ENCODE assay signal across 8 cellular contexts in the genomic region with DNA sequence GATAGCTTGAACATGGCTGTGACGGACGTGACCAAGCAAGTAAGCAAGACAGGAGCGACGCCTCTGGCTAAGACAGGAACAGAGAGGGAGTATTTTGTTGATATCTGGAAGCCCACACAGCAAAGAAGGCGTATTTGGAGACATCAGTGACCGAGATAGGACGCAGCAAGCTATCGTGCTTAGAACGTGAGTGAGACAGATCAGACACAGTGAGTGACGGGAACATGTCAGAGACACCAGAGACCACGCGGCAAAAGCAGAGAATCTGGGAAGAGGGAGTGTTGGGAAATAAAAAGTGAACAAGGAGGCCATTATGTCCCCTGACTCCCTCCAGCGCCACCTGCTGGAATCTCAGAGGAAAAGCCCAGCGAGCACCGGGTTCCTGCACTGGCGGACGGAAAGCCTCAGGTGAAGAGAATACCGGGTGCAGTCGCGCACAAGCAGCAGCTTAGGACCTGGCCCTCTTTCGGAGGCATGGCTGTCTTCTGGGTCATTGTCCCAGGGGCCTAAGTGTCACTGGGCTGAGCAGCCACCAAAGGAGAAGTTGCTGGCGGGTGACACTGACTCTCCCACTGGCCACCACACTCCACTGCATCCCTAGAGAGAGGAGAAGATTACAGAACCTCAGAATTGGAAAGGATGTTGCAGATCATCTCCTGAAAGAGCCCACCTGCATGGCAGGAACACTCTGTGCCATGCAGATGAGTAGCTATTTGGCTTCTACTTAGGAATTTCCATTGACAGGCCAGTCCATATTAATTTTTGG.
DNase-seq lines count a peak whose midpoint lies in the region; ATAC-seq lines count a peak whose summit lies in the region.

No MANE protein-coding gene starts in this region.

- no peak overlapping the region for H3K4me3 Mint-ChIP-seq in activated T-helper 1 cell treated with anti-CD3 and anti-CD28 coated beads, Interleukin-12 subunit alpha, Interleukin-12 subunit beta, Interleukin-2, Interleukin-4 antibody, amounts not matched to agents 30 ng/mL and 10 ng/mL and 1 ng/mL, durations not matched to agents 14 hours and 24 hours and 36 hours

- H3K27ac Mint-ChIP-seq in activated T-helper 1 cell treated with anti-CD3 and anti-CD28 coated beads, Interleukin-12 subunit alpha, Interleukin-12 subunit beta, Interleukin-2, Interleukin-4 antibody, amounts not matched to agents 30 ng/mL and 10 ng/mL and 1 ng/mL, durations not matched to agents 14 hours and 24 hours and 36 hours: no peak overlapping the region

- no peaks in the 10 kb centered on the region for H3K4me1 Mint-ChIP-seq in activated T-helper 1 cell treated with anti-CD3 and anti-CD28 coated beads, Interleukin-12 subunit alpha, Interleukin-12 subunit beta, Interleukin-2, Interleukin-4 antibody, amounts not matched to agents 30 ng/mL and 10 ng/mL and 1 ng/mL, durations not matched to agents 14 hours and 24 hours and 36 hours (ENCODE audit: low read depth)

- no peaks in the 10 kb centered on the region for H3K9me3 Mint-ChIP-seq in activated T-helper 1 cell treated with anti-CD3 and anti-CD28 coated beads, Interleukin-12 subunit alpha, Interleukin-12 subunit beta, Interleukin-2, Interleukin-4 antibody, amounts not matched to agents 30 ng/mL and 10 ng/mL and 1 ng/mL, durations not matched to agents 14 hours and 24 hours and 36 hours

- H3K27me3 Mint-ChIP-seq in activated T-helper 1 cell treated with anti-CD3 and anti-CD28 coated beads, Interleukin-12 subunit alpha, Interleukin-12 subunit beta, Interleukin-2, Interleukin-4 antibody, amounts not matched to agents 30 ng/mL and 10 ng/mL and 1 ng/mL, durations not matched to agents 14 hours and 24 hours and 36 hours (ENCODE audit: insufficient read depth): peaks cover 15% of the 10 kb centered on the region

- intact Hi-C loops in activated T-helper 1 cell treated with anti-CD3 and anti-CD28 coated beads, Interleukin-12 subunit alpha, Interleukin-12 subunit beta, Interleukin-2, Interleukin-4 antibody, amounts not matched to agents 30 ng/mL and 10 ng/mL and 1 ng/mL, durations not matched to agents 14 hours and 24 hours and 36 hours (cut with micrococcal nuclease): loop anchor here (1.0 kb wide), 3 partner anchors 39 to 304 kb away; no protein-coding TSS in a partner anchor

- ATAC-seq in GM18511 (IDR thresholded peaks at IDR 0.05; ENCODE audit: unreplicated experiment) (peak; percentile 92), HG03045 (IDR thresholded peaks at IDR 0.05; ENCODE audit: unreplicated experiment) (peak; percentile 73)

- H3K36me3 Mint-ChIP-seq in activated T-helper 1 cell treated with anti-CD3 and anti-CD28 coated beads, Interleukin-12 subunit alpha, Interleukin-12 subunit beta, Interleukin-2, Interleukin-4 antibody, amounts not matched to agents 30 ng/mL and 10 ng/mL and 1 ng/mL, durations not matched to agents 14 hours and 24 hours and 36 hours (ENCODE audit: low read depth): no peaks in the 10 kb centered on the region

- peak; percentile 24 for DNase-seq in 8988T
- DNase-seq in OCI-M1 (lab: John Stamatoyannopoulos, UW): peak; percentile 63
- DNase-seq in activated T-helper 1 cell treated with anti-CD3 and anti-CD28 coated beads, Interleukin-12 subunit alpha, Interleukin-12 subunit beta, Interleukin-2, Interleukin-4 antibody, amounts not matched to agents 30 ng/mL and 10 ng/mL and 1 ng/mL, durations not matched to agents 14 hours and 24 hours and 36 hours (ENCODE audit: low spot score): peak; percentile 49
- peak; percentile 52 for DNase-seq in glomerular visceral epithelial cell (ENCODE audit: extremely low spot score)
- DNase-seq in retina: peak; percentile 5
- no peak for DNase-seq in NCI-H2029 (lab: John Stamatoyannopoulos, UW)
